11 cellular contexts compared by ENCODE assay signal in the genomic region with DNA sequence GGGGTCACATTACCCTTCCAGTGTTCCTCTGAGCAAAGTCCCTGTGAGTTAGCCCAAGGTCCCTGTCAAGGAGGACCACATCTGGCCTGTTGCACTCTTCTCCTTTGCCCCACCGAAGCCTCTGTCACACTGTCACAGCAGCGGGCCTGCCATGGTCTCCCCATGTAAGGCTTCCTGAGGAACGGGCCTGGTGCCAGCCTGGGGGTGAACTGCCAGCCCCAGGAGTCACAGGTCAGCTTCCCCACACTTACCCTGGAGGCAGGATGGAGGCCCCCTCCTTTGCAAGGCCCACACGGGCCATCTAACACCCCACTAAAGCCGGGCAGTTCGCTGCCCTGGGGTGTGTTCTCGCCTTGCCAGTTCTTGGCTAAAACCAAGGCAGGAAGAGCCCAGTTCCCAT. TPM values are rescaled to one million over a fixed set of nuclear protein-coding genes. Genes with fewer than 3 reads are reported as not detected.
A peak's percentile ranks its signal among the peaks of the same experiment; 100 is the strongest.
DNase-seq lines count a peak whose midpoint lies in the region; ATAC-seq and TF ChIP-seq lines count a peak whose summit lies in the region.
"Had no signal": no experiment of that assay in that cellular context is flagged by ENCODE, and none has a peak within 500 bp of the region (broad histone marks: within the 10 kb centered on the region; RNA-seq: fewer than 3 reads in every experiment).

No MANE protein-coding gene starts in this region.

- H4K20me1 ChIP-seq in neural progenitor cell (ENCODE audit: low read depth) = no peaks in the 10 kb centered on the region
- H4K20me1 ChIP-seq in Karpas-422 (ENCODE audit: insufficient read depth, low read depth, low read length) = peaks cover 15% of the 10 kb centered on the region; the same call in 1 of the 2 replicates

- H3K4me3 ChIP-seq in heart left ventricle (no peak overlapping the region), coronary artery (no peak overlapping the region), neural progenitor cell (no peak overlapping the region), uterus (no peak overlapping the region), Karpas-422 (ENCODE audit: low read length) (no peak overlapping the region)

- WGBS in heart left ventricle, 4 donors = 78 to 84% (median 81%) methylated on average over 5 to 7 of the region's 7 CpGs

- H3K27me3 Mint-ChIP-seq in neural progenitor cell (ENCODE audit: insufficient read depth, low read depth) = peaks cover 8% of the 10 kb centered on the region

- peaks cover 51% of the 10 kb centered on the region for H3K4me1 Mint-ChIP-seq in neural progenitor cell

- H3K36me3 Mint-ChIP-seq in neural progenitor cell = no peaks in the 10 kb centered on the region

- H3K4me1 ChIP-seq in heart left ventricle (peaks cover 15 to 100% (median 63%) of the 10 kb centered on the region in 12 donors), neural progenitor cell (peaks cover 23% of the 10 kb centered on the region), uterus (peaks cover 0 to 28% of the 10 kb centered on the region in 2 donors), Karpas-422 (ENCODE audit: low read length) (peaks cover 5% of the 10 kb centered on the region; the same call in 1 of the 2 replicates)

- H3K79me2 ChIP-seq in neural progenitor cell (ENCODE audit: low read depth) = no peaks in the 10 kb centered on the region
- H3K79me2 ChIP-seq in Karpas-422 (ENCODE audit: low read length) = no peaks in the 10 kb centered on the region

- DNase-seq in heart left ventricle (no peak), Right ventricle myocardium superior (no peak), coronary artery (ENCODE audit: low spot score) (no peak), neural progenitor cell (ENCODE audit: low spot score) (no peak), uterus (no peak), Karpas-422 (no peak), cerebellum (ENCODE audit: low spot score) (no peak)
- DNase-seq: HFFc6, KBM-7, NCI-H524 treated with DMSO at 0.1 percent for 48 hours had no signal

- H3F3A ChIP-seq in neural progenitor cell (ENCODE audit: low read depth) = peaks cover 5% of the 10 kb centered on the region

- peaks cover 0 to 21% (median 0%) of the 10 kb centered on the region in 9 donors for H3K36me3 ChIP-seq in heart left ventricle
- H3K36me3 ChIP-seq in neural progenitor cell = no peaks in the 10 kb centered on the region
- no peaks in the 10 kb centered on the region for H3K36me3 ChIP-seq in uterus
- no peaks in the 10 kb centered on the region for H3K36me3 ChIP-seq in Karpas-422 (ENCODE audit: insufficient read depth, low read length)

- peak overlapping the region; percentile 16 to 96 (median 62) for H3K27ac ChIP-seq in heart left ventricle
- H3K27ac ChIP-seq in coronary artery = peak overlapping the region; percentile 36 to 81
- no peak overlapping the region for H3K27ac ChIP-seq in neural progenitor cell
- H3K27ac ChIP-seq in uterus = peak overlapping the region; percentile 83 to 90
- H3K27ac ChIP-seq in Karpas-422 (ENCODE audit: low read length) = no peak overlapping the region

- ATAC-seq in heart left ventricle = no peak
- ATAC-seq in Right ventricle myocardium superior (ENCODE audit: poor library complexity) = no peak
- ATAC-seq in GM18870 (IDR thresholded peaks at IDR 0.05; ENCODE audit: unreplicated experiment) = no peak

- H3K9me3 ChIP-seq in heart left ventricle = no peaks in the 10 kb centered on the region
- H3K9me3 ChIP-seq in neural progenitor cell (ENCODE audit: low read depth) = no peaks in the 10 kb centered on the region
- no peaks in the 10 kb centered on the region for H3K9me3 ChIP-seq in uterus
- H3K9me3 ChIP-seq in Karpas-422 (ENCODE audit: low read length) = no peaks in the 10 kb centered on the region

- H3K9ac ChIP-seq in neural progenitor cell = no peak overlapping the region
- H3K9ac ChIP-seq in Karpas-422 (ENCODE audit: low read length) = no peak overlapping the region

- intact Hi-C loops in heart left ventricle (cut with DNase I) = loop anchor here in 3 of 10 donors (5.0 to 10.0 kb wide), 3 partner anchors 34 to 46 kb away; no protein-coding TSS in a partner anchor
- intact Hi-C loops in Right ventricle myocardium superior (cut with DNase I) = no loop called here
- intact Hi-C loops in uterus (cut with DNase I; ENCODE audit: low total_unique reads) = no loop called here

- no peaks in the 10 kb centered on the region for H3K9me2 ChIP-seq in Karpas-422 (replicated peaks; ENCODE audit: insufficient read depth, low read length)

- H3K27me3 ChIP-seq in heart left ventricle = no peaks in the 10 kb centered on the region
- no peaks in the 10 kb centered on the region for H3K27me3 ChIP-seq in neural progenitor cell
- H3K27me3 ChIP-seq in uterus = no peaks in the 10 kb centered on the region
- H3K27me3 ChIP-seq in Karpas-422 (ENCODE audit: low read length) = no peaks in the 10 kb centered on the region

- no peak for TF ChIP-seq CTCF in heart left ventricle (IDR thresholded peaks at IDR 0.05)
- TF ChIP-seq CTCF in coronary artery (IDR thresholded peaks at IDR 0.05) = no peak
- no peak for TF ChIP-seq CTCF in neural progenitor cell (IDR thresholded peaks at IDR 0.05)
- no peak for TF ChIP-seq CTCF in uterus (IDR thresholded peaks at IDR 0.05)

- peak overlapping the region; percentile 69 for H3K27ac Mint-ChIP-seq in neural progenitor cell
- H3K27ac Mint-ChIP-seq: HFFc6 had no signal

- H3K4me2 ChIP-seq in neural progenitor cell (no peak overlapping the region), Karpas-422 (ENCODE audit: low read depth, low read length, poor library complexity, severe bottlenecking) (no peak overlapping the region)

- H3K4me3 Mint-ChIP-seq in neural progenitor cell = no peak overlapping the region
- H3K4me3 Mint-ChIP-seq: HFFc6 had no signal

- TF ChIP-seq POLR2A in heart left ventricle (IDR thresholded peaks at IDR 0.05) = no peak
- no peak for TF ChIP-seq POLR2A in uterus (IDR thresholded peaks at IDR 0.05)

- H2AFZ ChIP-seq in neural progenitor cell (replicated peaks) (no peak overlapping the region), Karpas-422 (ENCODE audit: low read length) (no peak overlapping the region)

- no peaks in the 10 kb centered on the region for H3K9me3 Mint-ChIP-seq in neural progenitor cell
- H3K9me3 Mint-ChIP-seq: HFFc6 had no signal

RNA-seq across cellular contexts. Expression of gene TNFRSF1B, which starts 14.1 kb away (rescaled TPM):
- total RNA-seq in heart left ventricle = 10 to 100 TPM; 11.2 to 71.0 (median 16.6) TPM
- polyA plus RNA-seq in heart left ventricle = 10 to 100 TPM in 1 of 2 donors, 1 to 10 TPM in 1; 8.6 to 14.9 TPM
- 13.7 TPM for total RNA-seq in Right ventricle myocardium superior
- 0.04 and 0.22 TPM in 2 replicates for total RNA-seq in neural progenitor cell (ENCODE audit: low replicate concordance)
- total RNA-seq in uterus = 10 to 100 TPM in 3 of 4 donors, 1 to 10 TPM in 1; 8.8 to 53.4 (median 24.2) TPM
- not detected in 2 replicates for total RNA-seq in Karpas-422 (2014; rRNA removed; shearing (Covaris generic); ENCODE audit: low replicate concordance)
- 3.7 TPM for total RNA-seq in cerebellum

RNA-seq across cellular contexts. Expression of gene VPS13D, which starts 48.9 kb away (rescaled TPM):
- total RNA-seq in heart left ventricle = 100 to 1,000 TPM in 4 of 9 donors, 10 to 100 TPM in 5; 74.3 to 301 (median 95.8) TPM
- polyA plus RNA-seq in heart left ventricle = 10 to 100 TPM; 32.1 to 84.8 TPM
- 63.3 TPM for total RNA-seq in Right ventricle myocardium superior
- 15.1 and 16.4 TPM in 2 replicates for total RNA-seq in neural progenitor cell (ENCODE audit: low replicate concordance)
- 100 to 1,000 TPM in 1 of 4 donors, 10 to 100 TPM in 3; 33.2 to 115 (median 56.5) TPM for total RNA-seq in uterus
- total RNA-seq in Karpas-422 (2014; rRNA removed; shearing (Covaris generic); ENCODE audit: low replicate concordance) = 30.9 and 36.2 TPM in 2 replicates
- 60.8 TPM for total RNA-seq in cerebellum

Comparison
In these comparisons a context has a peak if more than half of its experiments do, and no peak if none do; other contexts are left out.
1. H3K27ac ChIP-seq: peak in heart left ventricle (12 of 12), coronary artery (2 of 2) and uterus (2 of 2); none in neural progenitor cell (single experiment) and Karpas-422 (single experiment).